Comparison of ENCODE assay signal across 24 cellular contexts in genomic region chr13:101230271-101230890, GRCh38.
"Had no signal": no experiment of that assay in that cellular context is flagged by ENCODE, and none has a peak within 500 bp of the region (broad histone marks: within the 10 kb centered on the region; RNA-seq: fewer than 3 reads in every experiment).

No MANE protein-coding gene starts in this region.

- H3K4me1 Mint-ChIP-seq: activated CD4-positive, alpha-beta T cell treated with anti-CD3 and anti-CD28 coated beads for 36 hours; activated CD8-positive, alpha-beta memory T cell treated with anti-CD3 and anti-CD28 coated beads, Interleukin-2, amount 10 ng/mL, durations not matched to agents 7 days and 5 days; activated naive CD8-positive, alpha-beta T cell treated with anti-CD3 and anti-CD28 coated beads for 36 hours; immature natural killer cell had no signal

- H3K27me3 ChIP-seq: brain microvascular endothelial cell, esophagus muscularis mucosa, foreskin keratinocyte, heart left ventricle, left lung, right lobe of liver, tibial nerve had no signal

- H3K4me3 Mint-ChIP-seq: activated CD4-positive, alpha-beta T cell treated with anti-CD3 and anti-CD28 coated beads for 36 hours; activated CD8-positive, alpha-beta memory T cell treated with anti-CD3 and anti-CD28 coated beads, Interleukin-2, amount 10 ng/mL, durations not matched to agents 7 days and 5 days; activated CD8-positive, alpha-beta T cell treated with anti-CD3 and anti-CD28 coated beads, Interleukin-2, amount 10 ng/mL, durations not matched to agents 7 days and 5 days; activated naive CD4-positive, alpha-beta T cell treated with anti-CD3 and anti-CD28 coated beads for 36 hours; activated naive CD8-positive, alpha-beta T cell treated with anti-CD3 and anti-CD28 coated beads for 36 hours; dendritic cell treated with granulocyte-macrophage colony-stimulating factor and Interleukin-4, amounts not matched to agents 40 ng/mL and 50 ng/mL, for 4 days; immature natural killer cell; natural killer cell treated with Interleukin-12 subunit alpha and Interleukin-12 subunit beta and Interleukin-15 and Interleukin-18, amount 100 ng/mL, for 72 hours had no signal

- H3K36me3 Mint-ChIP-seq: activated CD8-positive, alpha-beta memory T cell treated with anti-CD3 and anti-CD28 coated beads, Interleukin-2, amount 10 ng/mL, durations not matched to agents 7 days and 5 days; activated naive CD8-positive, alpha-beta T cell treated with anti-CD3 and anti-CD28 coated beads for 36 hours; immature natural killer cell; natural killer cell treated with Interleukin-12 subunit alpha and Interleukin-12 subunit beta and Interleukin-15 and Interleukin-18, amount 100 ng/mL, for 72 hours had no signal

- ATAC-seq: activated CD4-positive, alpha-beta T cell treated with anti-CD3 and anti-CD28 coated beads for 36 hours; activated CD8-positive, alpha-beta memory T cell treated with anti-CD3 and anti-CD28 coated beads, Interleukin-2, amount 10 ng/mL, durations not matched to agents 7 days and 5 days; activated CD8-positive, alpha-beta T cell treated with anti-CD3 and anti-CD28 coated beads, Interleukin-2, amount 10 ng/mL, durations not matched to agents 7 days and 5 days; foreskin keratinocyte; heart left ventricle; left lung; lower lobe of right lung; natural killer cell treated with Interleukin-12 subunit alpha and Interleukin-12 subunit beta and Interleukin-15 and Interleukin-18, amount 100 ng/mL, for 72 hours; right lobe of liver had no signal

- H3K4me3 ChIP-seq: esophagus muscularis mucosa, heart left ventricle, left lung, lower lobe of right lung, right lobe of liver, tibial nerve had no signal

- DNase-seq: activated CD4-positive, alpha-beta T cell treated with anti-CD3 and anti-CD28 coated beads for 36 hours; activated CD4-positive, CD25-positive, alpha-beta regulatory T cell; activated CD8-positive, alpha-beta memory T cell treated with anti-CD3 and anti-CD28 coated beads, Interleukin-2, amount 10 ng/mL, durations not matched to agents 7 days and 5 days; activated CD8-positive, alpha-beta T cell treated with anti-CD3 and anti-CD28 coated beads, Interleukin-2, amount 10 ng/mL, durations not matched to agents 7 days and 5 days; activated effector memory CD4-positive, alpha-beta T cell treated with Interleukin-2 at 50 U/mL for 16 hours; activated naive CD4-positive, alpha-beta T cell treated with anti-CD3 and anti-CD28 coated beads for 36 hours; activated naive CD8-positive, alpha-beta T cell treated with anti-CD3 and anti-CD28 coated beads for 36 hours; brain microvascular endothelial cell; foreskin keratinocyte; heart left ventricle; hypothalamus; immature natural killer cell; left lung; lower lobe of right lung; mesenchymal stem cell; posterior cingulate gyrus; right lobe of liver; stimulated activated CD4-positive, alpha-beta T cell treated with anti-CD3 and anti-CD28 coated beads, Interleukin-2, amount 100 ng/mL, for 48 hours; stimulated activated naive CD4-positive, alpha-beta T cell treated with Interleukin-2 at 50 U/mL for 16 hours had no signal

- H3K27ac Mint-ChIP-seq: activated CD4-positive, alpha-beta T cell treated with anti-CD3 and anti-CD28 coated beads for 36 hours; activated CD8-positive, alpha-beta memory T cell treated with anti-CD3 and anti-CD28 coated beads, Interleukin-2, amount 10 ng/mL, durations not matched to agents 7 days and 5 days; activated CD8-positive, alpha-beta T cell treated with anti-CD3 and anti-CD28 coated beads, Interleukin-2, amount 10 ng/mL, durations not matched to agents 7 days and 5 days; activated naive CD4-positive, alpha-beta T cell treated with anti-CD3 and anti-CD28 coated beads for 36 hours; activated naive CD8-positive, alpha-beta T cell treated with anti-CD3 and anti-CD28 coated beads for 36 hours; dendritic cell treated with granulocyte-macrophage colony-stimulating factor and Interleukin-4, amounts not matched to agents 40 ng/mL and 50 ng/mL, for 4 days; immature natural killer cell; natural killer cell treated with Interleukin-12 subunit alpha and Interleukin-12 subunit beta and Interleukin-15 and Interleukin-18, amount 100 ng/mL, for 72 hours had no signal

- FAIRE-seq: astrocyte had no signal

- H3K9me3 Mint-ChIP-seq: dendritic cell treated with granulocyte-macrophage colony-stimulating factor and Interleukin-4, amounts not matched to agents 40 ng/mL and 50 ng/mL, for 4 days had no signal

- H3K27ac ChIP-seq: brain microvascular endothelial cell, esophagus muscularis mucosa, foreskin keratinocyte, heart left ventricle, left lung, lower lobe of right lung, right lobe of liver, tibial nerve had no signal

- H3K27me3 Mint-ChIP-seq: activated CD8-positive, alpha-beta memory T cell treated with anti-CD3 and anti-CD28 coated beads, Interleukin-2, amount 10 ng/mL, durations not matched to agents 7 days and 5 days; dendritic cell treated with granulocyte-macrophage colony-stimulating factor and Interleukin-4, amounts not matched to agents 40 ng/mL and 50 ng/mL, for 4 days; natural killer cell treated with Interleukin-12 subunit alpha and Interleukin-12 subunit beta and Interleukin-15 and Interleukin-18, amount 100 ng/mL, for 72 hours had no signal

- H3K4me1 ChIP-seq: esophagus muscularis mucosa, foreskin keratinocyte, heart left ventricle, left lung, lower lobe of right lung, right lobe of liver, tibial nerve had no signal

- H3K36me3 ChIP-seq: brain microvascular endothelial cell, heart left ventricle, left lung, lower lobe of right lung, right lobe of liver, tibial nerve had no signal

- H3K9me3 ChIP-seq: esophagus muscularis mucosa, heart left ventricle, left lung, lower lobe of right lung, right lobe of liver, tibial nerve had no signal
